ENCODE assay signal across 2 cellular contexts in the genomic region with DNA sequence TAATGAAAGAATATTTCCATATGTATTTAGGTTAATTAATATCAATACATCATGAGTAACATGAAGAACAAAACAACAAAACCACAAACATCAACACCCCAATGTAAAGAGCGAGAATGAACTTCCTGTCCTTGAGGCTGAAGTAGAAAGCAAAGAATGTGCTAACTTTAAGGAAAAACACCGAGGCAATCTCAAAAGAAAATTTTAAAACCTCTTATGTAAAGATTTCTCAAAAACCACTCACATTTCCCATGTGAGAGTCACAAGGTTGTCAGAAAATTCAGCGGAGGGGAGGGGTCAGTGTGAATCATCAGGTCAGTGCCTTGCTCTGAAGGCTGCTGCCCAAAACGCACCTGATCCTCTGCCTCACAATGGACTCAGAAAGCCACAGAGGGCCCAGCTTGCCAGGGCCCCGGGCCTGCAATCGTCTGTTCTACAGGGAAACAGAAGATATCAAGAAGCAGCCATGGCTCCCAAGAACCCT.
A peak's percentile ranks its signal among the peaks of the same experiment; 100 is the strongest.
TF ChIP-seq lines count a peak whose summit lies in the region.

No MANE protein-coding gene starts in this region.

TF ChIP-seq in A549, 52 proteins besides CTCF, POLR2A, EP300 and RAD21:
- TF ChIP-seq EHMT2 (IDR thresholded peaks at IDR 0.05; ENCODE audit: low read depth) (no peak), ELK1 (IDR thresholded peaks at IDR 0.05; ENCODE audit: low read depth, low read length) (no peak), MAX (IDR thresholded peaks at IDR 0.05) (no peak), CHD4 (IDR thresholded peaks at IDR 0.05; ENCODE audit: borderline replicate concordance) (no peak), CBX8 (IDR thresholded peaks at IDR 0.05) (no peak), RNF2 (IDR thresholded peaks at IDR 0.05; ENCODE audit: borderline replicate concordance, low read depth) (no peak), CHD2 (IDR thresholded peaks at IDR 0.05; ENCODE audit: low read length, partially characterized antibody) (no peak), MAZ (IDR thresholded peaks at IDR 0.05; ENCODE audit: borderline replicate concordance, low read depth, low read length) (no peak), BHLHE40 (IDR thresholded peaks at IDR 0.05; ENCODE audit: low read depth, low read length) (no peak), JUNB (IDR thresholded peaks at IDR 0.05) (no peak), CEBPB (IDR thresholded peaks at IDR 0.05) (no peak), HOXB13 (CRISPR knock-in tag; IDR thresholded peaks at IDR 0.05; ENCODE audit: low read depth) (no peak), FOSB (CRISPR knock-in tag; IDR thresholded peaks at IDR 0.05) (no peak), ESRRA (IDR thresholded peaks at IDR 0.05; ENCODE audit: borderline replicate concordance, low read length) (no peak), ZFP36 (IDR thresholded peaks at IDR 0.05; ENCODE audit: borderline replicate concordance, partially characterized antibody) (no peak), KDM5A (IDR thresholded peaks at IDR 0.05) (no peak)
TF ChIP-seq in A549: peak in this region for 0.

TF ChIP-seq in HepG2, 621 proteins besides CTCF, POLR2A, EP300 and RAD21:
- TF ChIP-seq LCORL (IDR thresholded peaks at IDR 0.05) (no peak), LCORL (CRISPR knock-in tag; IDR thresholded peaks at IDR 0.05) (0 out of 2 replicates have a peak, but pooled peaks have one; percentile 43), ZNF44 (CRISPR knock-in tag; IDR thresholded peaks at IDR 0.05) (no peak), ZNF687 (CRISPR knock-in tag; IDR thresholded peaks at IDR 0.05) (peak; percentile 26; the same call in 1 of the 2 replicates), FOSL2 (CRISPR knock-in tag; IDR thresholded peaks at IDR 0.05) (peak; percentile 76), SAP130 (CRISPR knock-in tag; IDR thresholded peaks at IDR 0.05; ENCODE audit: low read depth) (peak; percentile 42; the same call in 1 of the 2 replicates), TBL1XR1 (IDR thresholded peaks at IDR 0.05; ENCODE audit: borderline replicate concordance, low read length, partially characterized antibody) (no peak)
- TF ChIP-seq, protein P1, sequence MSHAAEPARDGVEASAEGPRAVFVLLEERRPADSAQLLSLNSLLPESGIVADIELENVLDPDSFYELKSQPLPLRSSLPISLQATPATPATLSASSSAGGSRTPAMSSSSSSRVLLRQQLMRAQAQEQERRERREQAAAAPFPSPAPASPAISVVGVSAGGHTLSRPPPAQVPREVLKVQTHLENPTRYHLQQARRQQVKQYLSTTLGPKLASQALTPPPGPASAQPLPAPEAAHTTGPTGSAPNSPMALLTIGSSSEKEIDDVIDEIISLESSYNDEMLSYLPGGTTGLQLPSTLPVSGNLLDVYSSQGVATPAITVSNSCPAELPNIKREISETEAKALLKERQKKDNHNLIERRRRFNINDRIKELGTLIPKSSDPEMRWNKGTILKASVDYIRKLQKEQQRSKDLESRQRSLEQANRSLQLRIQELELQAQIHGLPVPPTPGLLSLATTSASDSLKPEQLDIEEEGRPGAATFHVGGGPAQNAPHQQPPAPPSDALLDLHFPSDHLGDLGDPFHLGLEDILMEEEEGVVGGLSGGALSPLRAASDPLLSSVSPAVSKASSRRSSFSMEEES (CRISPR knock-in tag; IDR thresholded peaks at IDR 0.05), result peak; percentile 65; the same call in 1 of the 2 replicates
